ENCODE assay signal across 1 cellular context in the genomic region with DNA sequence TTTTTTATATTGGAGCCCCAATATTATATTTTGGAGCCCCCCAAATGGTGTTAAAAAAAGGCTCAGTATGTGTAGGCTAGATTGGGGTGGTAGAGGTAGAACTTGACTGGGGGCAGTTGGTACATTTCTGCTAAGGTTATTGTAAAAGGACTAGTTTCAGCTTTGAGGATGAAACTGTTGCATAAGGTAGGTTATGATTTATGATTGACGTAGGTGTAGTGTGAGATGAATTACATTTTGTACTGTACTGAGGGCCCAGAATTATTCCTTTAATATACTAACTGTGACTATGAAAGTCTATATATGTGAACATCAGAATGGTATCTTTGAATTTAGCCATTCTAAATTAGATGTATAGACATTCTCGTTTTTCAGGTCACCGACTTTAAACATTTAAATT.
TF ChIP-seq lines count a peak whose summit lies in the region.

No MANE protein-coding gene starts in this region.

TF ChIP-seq in SK-N-SH treated with all-trans-retinoic acid at 6 μM for 48 hours, 23 proteins besides CTCF, POLR2A, EP300 and RAD21 (continued from another document):
- TF ChIP-seq, protein P1, sequence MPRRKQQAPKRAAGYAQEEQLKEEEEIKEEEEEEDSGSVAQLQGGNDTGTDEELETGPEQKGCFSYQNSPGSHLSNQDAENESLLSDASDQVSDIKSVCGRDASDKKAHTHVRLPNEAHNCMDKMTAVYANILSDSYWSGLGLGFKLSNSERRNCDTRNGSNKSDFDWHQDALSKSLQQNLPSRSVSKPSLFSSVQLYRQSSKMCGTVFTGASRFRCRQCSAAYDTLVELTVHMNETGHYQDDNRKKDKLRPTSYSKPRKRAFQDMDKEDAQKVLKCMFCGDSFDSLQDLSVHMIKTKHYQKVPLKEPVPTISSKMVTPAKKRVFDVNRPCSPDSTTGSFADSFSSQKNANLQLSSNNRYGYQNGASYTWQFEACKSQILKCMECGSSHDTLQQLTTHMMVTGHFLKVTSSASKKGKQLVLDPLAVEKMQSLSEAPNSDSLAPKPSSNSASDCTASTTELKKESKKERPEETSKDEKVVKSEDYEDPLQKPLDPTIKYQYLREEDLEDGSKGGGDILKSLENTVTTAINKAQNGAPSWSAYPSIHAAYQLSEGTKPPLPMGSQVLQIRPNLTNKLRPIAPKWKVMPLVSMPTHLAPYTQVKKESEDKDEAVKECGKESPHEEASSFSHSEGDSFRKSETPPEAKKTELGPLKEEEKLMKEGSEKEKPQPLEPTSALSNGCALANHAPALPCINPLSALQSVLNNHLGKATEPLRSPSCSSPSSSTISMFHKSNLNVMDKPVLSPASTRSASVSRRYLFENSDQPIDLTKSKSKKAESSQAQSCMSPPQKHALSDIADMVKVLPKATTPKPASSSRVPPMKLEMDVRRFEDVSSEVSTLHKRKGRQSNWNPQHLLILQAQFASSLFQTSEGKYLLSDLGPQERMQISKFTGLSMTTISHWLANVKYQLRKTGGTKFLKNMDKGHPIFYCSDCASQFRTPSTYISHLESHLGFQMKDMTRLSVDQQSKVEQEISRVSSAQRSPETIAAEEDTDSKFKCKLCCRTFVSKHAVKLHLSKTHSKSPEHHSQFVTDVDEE (CRISPR knock-in tag; IDR thresholded peaks at IDR 0.05): no peak
- TF ChIP-seq BACH2 (CRISPR knock-in tag; IDR thresholded peaks at IDR 0.05; ENCODE audit: borderline replicate concordance): no peak
- TF ChIP-seq PPARA (CRISPR knock-in tag; IDR thresholded peaks at IDR 0.05; ENCODE audit: borderline replicate concordance): no peak
- TF ChIP-seq RARB (CRISPR knock-in tag; IDR thresholded peaks at IDR 0.05): no peak
TF ChIP-seq in SK-N-SH treated with all-trans-retinoic acid at 6 μM for 48 hours: peak in this region for 0.
